ENCODE assay signal across 9 cellular contexts in genomic region chr1:89363638-89364536, GRCh38. TPM values are rescaled to one million over a fixed set of nuclear protein-coding genes. Genes with fewer than 3 reads are reported as not detected.
DNase-seq lines count a peak whose midpoint lies in the region; ATAC-seq and TF ChIP-seq lines count a peak whose summit lies in the region.
"Had no signal": no experiment of that assay in that cellular context is flagged by ENCODE, and none has a peak within 500 bp of the region (broad histone marks: within the 10 kb centered on the region; RNA-seq: fewer than 3 reads in every experiment).

Gene GBP6, plus strand, starts transcription at chr1:89364059. Its CDS starts 4,493 bp downstream, at chr1:89368552.

- peaks cover 5% of the 10 kb centered on the region for H3K4me1 ChIP-seq in CD4-positive, CD25-positive, alpha-beta regulatory T cell (ENCODE audit: control insufficient read depth, insufficient read depth, low read length, poor library complexity, severe bottlenecking)
- peaks cover 21% of the 10 kb centered on the region for H3K4me1 ChIP-seq in OCI-LY3 (ENCODE audit: low read length)
- peaks cover 30% of the 10 kb centered on the region for H3K4me1 ChIP-seq in cardiac muscle cell (ENCODE audit: low read depth)
- no peaks in the 10 kb centered on the region for H3K4me1 ChIP-seq in uterus

- no peak within 1 kb of the TSS for H3K27ac ChIP-seq in CD4-positive, CD25-positive, alpha-beta regulatory T cell (ENCODE audit: insufficient read depth, low read length, poor library complexity, severe bottlenecking)
- peak within 1 kb of the TSS; percentile 39; the same call in 1 of the 2 replicates for H3K27ac ChIP-seq in OCI-LY3 (ENCODE audit: low read length)
- peak within 1 kb of the TSS; percentile 79 for H3K27ac ChIP-seq in cardiac muscle cell
- H3K27ac ChIP-seq in uterus, result no peak within 1 kb of the TSS

- no peak within 1 kb of the TSS for H3K4me3 Mint-ChIP-seq in CD4-positive, CD25-positive, alpha-beta regulatory T cell

- no peaks in the 10 kb centered on the region for H4K20me1 ChIP-seq in OCI-LY3 (ENCODE audit: insufficient read depth, low read length)

- peak within 1 kb of the TSS; percentile 58 for H3K4me2 ChIP-seq in OCI-LY3 (ENCODE audit: low read length)

- DNase-seq in CD4-positive, CD25-positive, alpha-beta regulatory T cell, result no peak
- DNase-seq in cardiac muscle cell (ENCODE audit: low read depth in 1 of 2, low spot score in 1 of 2) (peak; percentile 27 to 62), uterus (no peak), Ammon's horn (ENCODE audit: low spot score) (no peak), DMS114 treated with DMSO at 0.1 percent for 48 hours (lab: John Stamatoyannopoulos, UW; ENCODE audit: unreplicated experiment) (no peak)
- DNase-seq: spleen had no signal

- no peaks in the 10 kb centered on the region for H3K27me3 Mint-ChIP-seq in CD4-positive, CD25-positive, alpha-beta regulatory T cell

- ATAC-seq in CD4-positive, CD25-positive, alpha-beta regulatory T cell (ENCODE audit: low read depth in 2 of 2), result no peak
- peak; percentile 28 for ATAC-seq in GM21390 (IDR thresholded peaks at IDR 0.05; ENCODE audit: unreplicated experiment)
- no peak for ATAC-seq in GM21515 (IDR thresholded peaks at IDR 0.05; ENCODE audit: unreplicated experiment)

- H3K4me1 Mint-ChIP-seq in CD4-positive, CD25-positive, alpha-beta regulatory T cell, result peaks cover 8 to 13% (median 13%) of the 10 kb centered on the region in 4 donors

- no peak for TF ChIP-seq POLR2A in uterus (IDR thresholded peaks at IDR 0.05)

- no peaks in the 10 kb centered on the region for H3K36me3 Mint-ChIP-seq in CD4-positive, CD25-positive, alpha-beta regulatory T cell

- no peak within 1 kb of the TSS; the same call in 1 of the 2 replicates for H2AFZ ChIP-seq in OCI-LY3 (ENCODE audit: low read depth, low read length)

- no peaks in the 10 kb centered on the region for H3K9me3 ChIP-seq in CD4-positive, CD25-positive, alpha-beta regulatory T cell (ENCODE audit: control insufficient read depth in 2 of 2, low read length in 2 of 2)
- no peaks in the 10 kb centered on the region for H3K9me3 ChIP-seq in OCI-LY3 (ENCODE audit: insufficient read depth, low read length)
- H3K9me3 ChIP-seq in cardiac muscle cell (ENCODE audit: low read depth), result no peaks in the 10 kb centered on the region
- no peaks in the 10 kb centered on the region for H3K9me3 ChIP-seq in uterus
- H3K9me3 ChIP-seq: spleen had no signal

- no peaks in the 10 kb centered on the region for H3K9me3 Mint-ChIP-seq in CD4-positive, CD25-positive, alpha-beta regulatory T cell

- H3K9ac ChIP-seq in OCI-LY3 (ENCODE audit: low read length), result peak within 1 kb of the TSS; percentile 11; the same call in 1 of the 2 replicates

- H3K27ac Mint-ChIP-seq in CD4-positive, CD25-positive, alpha-beta regulatory T cell, result peak within 1 kb of the TSS; percentile 51 to 74 (median 66)

- H3K36me3 ChIP-seq in CD4-positive, CD25-positive, alpha-beta regulatory T cell (ENCODE audit: control insufficient read depth, insufficient read depth, low read length), result no peaks in the 10 kb centered on the region
- H3K36me3 ChIP-seq in OCI-LY3 (replicated peaks; ENCODE audit: low read depth, low read length), result no peaks in the 10 kb centered on the region
- H3K36me3 ChIP-seq in cardiac muscle cell, result no peaks in the 10 kb centered on the region
- H3K36me3 ChIP-seq in uterus, result no peaks in the 10 kb centered on the region
- H3K36me3 ChIP-seq: spleen had no signal

- no peak within 1 kb of the TSS for H3K4me3 ChIP-seq in CD4-positive, CD25-positive, alpha-beta regulatory T cell (ENCODE audit: low read depth, low read length)
- H3K4me3 ChIP-seq in OCI-LY3 (ENCODE audit: low read length) (peak within 1 kb of the TSS; percentile 34; the same call in 1 of the 2 replicates), cardiac muscle cell (no peak within 1 kb of the TSS), uterus (no peak within 1 kb of the TSS)
- H3K4me3 ChIP-seq: spleen had no signal

- TF ChIP-seq CTCF in OCI-LY3 (IDR thresholded peaks at IDR 0.05; ENCODE audit: low read depth, low read length) (no peak), cardiac muscle cell (IDR thresholded peaks at IDR 0.05; ENCODE audit: low read depth, low read length) (no peak), uterus (IDR thresholded peaks at IDR 0.05) (no peak)

- H3K27me3 ChIP-seq in CD4-positive, CD25-positive, alpha-beta regulatory T cell (ENCODE audit: control insufficient read depth, insufficient read depth, low read length), result no peaks in the 10 kb centered on the region
- no peaks in the 10 kb centered on the region for H3K27me3 ChIP-seq in OCI-LY3 (ENCODE audit: low read depth, low read length)
- H3K27me3 ChIP-seq in cardiac muscle cell, result no peaks in the 10 kb centered on the region
- H3K27me3 ChIP-seq in uterus, result no peaks in the 10 kb centered on the region
- H3K27me3 ChIP-seq: spleen had no signal

- no peaks in the 10 kb centered on the region for H3K79me2 ChIP-seq in OCI-LY3 (ENCODE audit: low read length)

- intact Hi-C loops in uterus (cut with DNase I; ENCODE audit: low total_unique reads), result no loop called here

RNA-seq across cellular contexts. Expression of gene GBP6, which starts in this region (rescaled TPM):
- total RNA-seq in CD4-positive, CD25-positive, alpha-beta regulatory T cell, result 0.47 TPM
- polyA plus RNA-seq in CD4-positive, CD25-positive, alpha-beta regulatory T cell, result under 1 TPM in 3 of 4 donors, not detected in 1; 0.15 to 0.38 (median 0.30) TPM
- total RNA-seq in cardiac muscle cell (0.69 TPM in 1 of 2 replicates, not detected in the other), uterus (not detected)
- not detected in 2 replicates for polyA plus RNA-seq in cardiac muscle cell

Comparison
In these comparisons a context has a peak if more than half of its experiments do, and no peak if none do; other contexts are left out.
1. Peak in DNase-seq and H3K27ac ChIP-seq in cardiac muscle cell; RNA of the gene not detected or under 1 TPM.